Comparison of ENCODE assay signal across 26 cellular contexts in the genomic region with DNA sequence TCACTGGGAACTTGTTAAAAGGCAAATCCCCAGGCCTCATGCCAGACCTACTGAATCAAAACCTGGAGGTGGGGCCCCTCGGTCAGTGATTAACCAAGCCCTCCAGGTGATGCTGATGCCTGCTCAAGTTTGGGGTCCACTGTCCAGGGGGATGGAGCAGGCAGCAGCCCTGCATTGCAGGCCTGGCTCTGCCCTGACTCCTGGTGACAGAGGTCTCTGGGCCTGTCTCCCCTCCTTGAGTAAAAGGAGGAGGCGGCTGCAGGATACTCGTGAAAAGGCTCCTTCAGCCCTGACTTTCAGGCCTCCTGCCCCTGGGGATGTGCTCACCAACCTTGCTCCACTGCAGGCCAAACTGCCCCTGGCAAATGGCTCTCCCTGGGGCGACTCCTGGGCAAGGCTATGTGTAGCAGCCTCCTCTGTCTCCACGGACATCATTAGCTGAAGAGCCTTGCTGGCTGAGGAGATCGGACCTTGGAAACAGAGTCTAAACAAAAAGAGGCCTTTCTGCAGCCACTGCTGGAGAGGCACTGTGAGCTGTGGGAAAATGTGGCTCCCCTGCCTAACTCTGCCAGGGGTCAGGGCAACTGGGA.
"Had no signal": no experiment of that assay in that cellular context is flagged by ENCODE, and none has a peak within 500 bp of the region (broad histone marks: within the 10 kb centered on the region; RNA-seq: fewer than 3 reads in every experiment).

No MANE protein-coding gene starts in this region.

- H2AFZ ChIP-seq: hepatocyte, parathyroid adenoma had no signal

- H3K9ac ChIP-seq: parathyroid adenoma had no signal

- H3K4me3 Mint-ChIP-seq: dendritic cell treated with granulocyte-macrophage colony-stimulating factor and Interleukin-4, amounts not matched to agents 40 ng/mL and 50 ng/mL, for 4 days; endodermal cell; nephron; stimulated activated naive B cell treated with anti-CD40 and anti-IgM and Interleukin-4, amounts not matched to agents 10 μg/mL and 1 μg/mL and 100 μg/mL, for 72 hours had no signal

- H3K27ac ChIP-seq: epithelial cell of prostate, gastrocnemius medialis, heart left ventricle, hepatocyte, left lung, neutrophil, parathyroid adenoma, right lobe of liver, stomach, thyroid gland had no signal

- H3K36me3 ChIP-seq: gastrocnemius medialis, heart left ventricle, left lung, neutrophil, right lobe of liver, stomach, thyroid gland had no signal

- ATAC-seq: esophagus mucosa; gastrocnemius medialis; heart left ventricle; left cardiac atrium; left lung; naive thymus-derived CD4-positive, alpha-beta T cell; right lobe of liver; stimulated activated naive B cell treated with anti-CD40 and anti-IgM and Interleukin-4, amounts not matched to agents 10 μg/mL and 1 μg/mL and 100 μg/mL, for 72 hours had no signal

- H3K27ac Mint-ChIP-seq: dendritic cell treated with granulocyte-macrophage colony-stimulating factor and Interleukin-4, amounts not matched to agents 40 ng/mL and 50 ng/mL, for 4 days; endodermal cell; nephron; progenitor cell of endocrine pancreas; stimulated activated naive B cell treated with anti-CD40 and anti-IgM and Interleukin-4, amounts not matched to agents 10 μg/mL and 1 μg/mL and 100 μg/mL, for 72 hours had no signal

- H3K36me3 Mint-ChIP-seq: stimulated activated naive B cell treated with anti-CD40 and anti-IgM and Interleukin-4, amounts not matched to agents 10 μg/mL and 1 μg/mL and 100 μg/mL, for 72 hours had no signal

- H3K27me3 ChIP-seq: gastrocnemius medialis, hepatocyte, left lung, neutrophil, right lobe of liver, stomach, thyroid gland had no signal

- H3K4me1 Mint-ChIP-seq: naive thymus-derived CD4-positive, alpha-beta T cell; nephron; stimulated activated naive B cell treated with anti-CD40 and anti-IgM and Interleukin-4, amounts not matched to agents 10 μg/mL and 1 μg/mL and 100 μg/mL, for 72 hours had no signal

- H3K4me3 ChIP-seq: gastrocnemius medialis, heart left ventricle, hepatocyte, left lung, right lobe of liver, stomach, thyroid gland had no signal

- H3K9me3 ChIP-seq: gastrocnemius medialis, heart left ventricle, left lung, neutrophil, right lobe of liver, stomach, thyroid gland had no signal

- H3K9me3 Mint-ChIP-seq: dendritic cell treated with granulocyte-macrophage colony-stimulating factor and Interleukin-4, amounts not matched to agents 40 ng/mL and 50 ng/mL, for 4 days had no signal

- H3K4me1 ChIP-seq: gastrocnemius medialis, heart left ventricle, left lung, parathyroid adenoma, right lobe of liver, stomach, thyroid gland had no signal

- DNase-seq: effector CD8-positive, alpha-beta T cell; endodermal cell; foreskin fibroblast; gastrocnemius medialis; heart left ventricle; left cardiac atrium; left lung; mesenchymal stem cell; midbrain; naive thymus-derived CD4-positive, alpha-beta T cell; right lobe of liver; small intestine; stimulated activated CD4-positive, alpha-beta T cell treated with anti-CD3 and anti-CD28 coated beads, Interleukin-15, amount 100 ng/mL, for 24 hours; stimulated activated CD4-positive, alpha-beta T cell treated with anti-CD3 and anti-CD28 coated beads, Interleukin-2, amount 100 ng/mL, for 48 hours; stimulated activated naive B cell treated with anti-CD40 and anti-IgM and Interleukin-4, amounts not matched to agents 10 μg/mL and 1 μg/mL and 100 μg/mL, for 72 hours; stomach; thyroid gland; trophoblast cell had no signal

- H3K4me2 ChIP-seq: hepatocyte had no signal
